Comparison of ENCODE assay signal across 8 cellular contexts in the genomic region with DNA sequence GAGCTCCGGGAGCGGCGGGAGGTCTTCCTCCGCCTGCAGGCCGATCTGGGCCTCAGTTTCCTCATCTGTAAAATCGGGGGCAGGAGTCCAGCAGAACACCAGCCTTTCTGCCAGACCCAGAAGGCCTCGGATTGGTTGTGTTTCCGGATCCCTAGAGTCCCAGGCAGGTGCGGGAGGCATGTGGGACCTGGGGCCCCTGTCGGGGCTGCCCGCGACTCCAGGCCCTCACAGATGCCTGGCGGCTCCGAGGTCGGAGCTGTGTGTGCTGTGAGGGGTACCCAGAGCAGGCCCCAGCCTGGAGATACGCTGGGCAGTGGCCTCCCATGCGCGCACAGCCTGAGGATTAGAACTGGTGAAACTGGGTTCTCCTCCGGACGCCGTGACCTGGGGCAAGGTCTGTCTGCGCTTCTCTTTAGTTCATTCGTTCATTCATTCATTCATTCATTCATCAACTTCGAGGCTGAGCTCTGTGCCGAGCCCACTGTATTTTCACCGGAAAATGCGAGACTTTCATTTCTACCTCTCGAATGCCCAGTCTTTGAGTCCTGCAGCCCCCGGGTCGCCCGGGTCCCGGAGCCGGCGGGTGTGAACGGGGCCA. TPM values are rescaled to one million over a fixed set of nuclear protein-coding genes. Genes with fewer than 3 reads are reported as not detected.
A peak's percentile ranks its signal among the peaks of the same experiment; 100 is the strongest.
DNase-seq lines count a peak whose midpoint lies in the region; ATAC-seq and TF ChIP-seq lines count a peak whose summit lies in the region.

No MANE protein-coding gene starts in this region.

- H3K36me3 ChIP-seq in iPS-20b (ENCODE audit: insufficient read depth, low read depth, low read length) (no peaks in the 10 kb centered on the region), stomach (no peaks in the 10 kb centered on the region)

- intact Hi-C loops in stomach (cut with DNase I; ENCODE audit: low total_unique reads) = no loop called here

- H3K36me3 Mint-ChIP-seq in T-helper 2 cell treated with Interferon-gamma antibody and Interleukin-4, amounts not matched to agents 5 μg/mL and 100 μg/mL, for 36 hours (ENCODE audit: low read depth) = no peaks in the 10 kb centered on the region
- no peaks in the 10 kb centered on the region for H3K36me3 Mint-ChIP-seq in activated naive CD8-positive, alpha-beta T cell treated with anti-CD3 and anti-CD28 coated beads for 36 hours

- no peak for ATAC-seq in HG03108 (IDR thresholded peaks at IDR 0.05; ENCODE audit: unreplicated experiment)

- H3K4me3 Mint-ChIP-seq in T-helper 2 cell treated with Interferon-gamma antibody and Interleukin-4, amounts not matched to agents 5 μg/mL and 100 μg/mL, for 36 hours = peak overlapping the region; percentile 46
- H3K4me3 Mint-ChIP-seq in activated naive CD8-positive, alpha-beta T cell treated with anti-CD3 and anti-CD28 coated beads for 36 hours = peak overlapping the region; percentile 43

- H3K9me3 Mint-ChIP-seq in T-helper 2 cell treated with Interferon-gamma antibody and Interleukin-4, amounts not matched to agents 5 μg/mL and 100 μg/mL, for 36 hours = no peaks in the 10 kb centered on the region
- no peaks in the 10 kb centered on the region for H3K9me3 Mint-ChIP-seq in activated naive CD8-positive, alpha-beta T cell treated with anti-CD3 and anti-CD28 coated beads for 36 hours

- H3K4me1 Mint-ChIP-seq in T-helper 2 cell treated with Interferon-gamma antibody and Interleukin-4, amounts not matched to agents 5 μg/mL and 100 μg/mL, for 36 hours (ENCODE audit: low read depth) = peaks cover 3% of the 10 kb centered on the region
- peaks cover 3% of the 10 kb centered on the region for H3K4me1 Mint-ChIP-seq in activated naive CD8-positive, alpha-beta T cell treated with anti-CD3 and anti-CD28 coated beads for 36 hours

- WGBS in stomach, 5 donors = 27 to 35% (median 30%) methylated on average over 26 to 35 of the region's 35 CpGs

- H3K9ac ChIP-seq in iPS-20b (ENCODE audit: low read depth, low read length) = no peak overlapping the region

- TF ChIP-seq POLR2A in stomach (IDR thresholded peaks at IDR 0.05) = no peak

- no peaks in the 10 kb centered on the region for H3K9me3 ChIP-seq in iPS-20b (ENCODE audit: insufficient read depth, low read depth, low read length)
- no peaks in the 10 kb centered on the region for H3K9me3 ChIP-seq in stomach

- H3K27me3 ChIP-seq in iPS-20b (ENCODE audit: insufficient read depth, low read length) = peaks cover 100% of the 10 kb centered on the region
- H3K27me3 ChIP-seq in stomach = peaks cover 0 to 50% (median 22%) of the 10 kb centered on the region in 3 donors

- H3K27ac ChIP-seq in iPS-20b (ENCODE audit: low read length) = no peak overlapping the region
- no peak overlapping the region for H3K27ac ChIP-seq in stomach

- no peak overlapping the region for H3K27ac Mint-ChIP-seq in T-helper 2 cell treated with Interferon-gamma antibody and Interleukin-4, amounts not matched to agents 5 μg/mL and 100 μg/mL, for 36 hours
- H3K27ac Mint-ChIP-seq in activated naive CD8-positive, alpha-beta T cell treated with anti-CD3 and anti-CD28 coated beads for 36 hours = no peak overlapping the region

- peaks cover 13% of the 10 kb centered on the region for H3K27me3 Mint-ChIP-seq in T-helper 2 cell treated with Interferon-gamma antibody and Interleukin-4, amounts not matched to agents 5 μg/mL and 100 μg/mL, for 36 hours (ENCODE audit: low read depth)
- H3K27me3 Mint-ChIP-seq in activated naive CD8-positive, alpha-beta T cell treated with anti-CD3 and anti-CD28 coated beads for 36 hours = peaks cover 15% of the 10 kb centered on the region

- no peak for TF ChIP-seq CTCF in stomach (IDR thresholded peaks at IDR 0.05)

- TF ChIP-seq EP300 in stomach (IDR thresholded peaks at IDR 0.05) = no peak

- H3K4me1 ChIP-seq in iPS-20b (ENCODE audit: insufficient read depth, low read length) = no peaks in the 10 kb centered on the region; the same call in 1 of the 2 replicates
- H3K4me1 ChIP-seq in stomach = peaks cover 11 to 19% (median 13%) of the 10 kb centered on the region in 4 donors

- H3K4me3 ChIP-seq in iPS-20b (ENCODE audit: low read length) (peak overlapping the region; percentile 60; the same call in 1 of the 2 replicates), stomach (peak overlapping the region; percentile 28 to 42 (median 38))

- no peak for DNase-seq in T-helper 2 cell treated with Interferon-gamma antibody and Interleukin-4, amounts not matched to agents 5 μg/mL and 100 μg/mL, for 36 hours (ENCODE audit: low spot score)
- DNase-seq in T-helper 2 cell (no peak), stomach (no peak), NCI-H128 (lab: John Stamatoyannopoulos, UW; ENCODE audit: unreplicated experiment) (no peak)
- DNase-seq in activated naive CD8-positive, alpha-beta T cell treated with anti-CD3 and anti-CD28 coated beads for 36 hours = no peak
- DNase-seq in activated CD4-positive, CD25-positive, alpha-beta regulatory T cell (lab: John Stamatoyannopoulos, UW) = no peak

RNA-seq across cellular contexts. Expression of a gene that starts 24.6 kb away (rescaled TPM):
- not detected for total RNA-seq in activated naive CD8-positive, alpha-beta T cell treated with anti-CD3 and anti-CD28 coated beads for 36 hours
- total RNA-seq in stomach = 1 to 10 TPM in 1 of 5 donors, under 1 TPM in 1, not detected in 3; 0.73 to 1.3 TPM
- polyA plus RNA-seq in stomach = under 1 TPM in 2 of 3 donors, not detected in 1; 0.12 to 0.28 TPM
